ENCODE assay signal across 1 cellular context in genomic region chr11:78181155-78181554, GRCh38.
A peak's percentile ranks its signal among the peaks of the same experiment; 100 is the strongest.
TF ChIP-seq lines count a peak whose summit lies in the region.

No MANE protein-coding gene starts in this region.

TF ChIP-seq in H1, 55 proteins besides CTCF, POLR2A, EP300 and RAD21:
- TF ChIP-seq BACH1 (IDR thresholded peaks at IDR 0.05; ENCODE audit: low read length) (peak; percentile 46; the same call in 1 of the 2 replicates), TCF12 (IDR thresholded peaks at IDR 0.05; ENCODE audit: low read depth, low read length) (no peak)
